ENCODE assay signal across 10 cellular contexts in genomic region chr9:10268500-10269485, GRCh38.
DNase-seq lines count a peak whose midpoint lies in the region; ATAC-seq and TF ChIP-seq lines count a peak whose summit lies in the region.
"Had no signal": no experiment of that assay in that cellular context is flagged by ENCODE, and none has a peak within 500 bp of the region (broad histone marks: within the 10 kb centered on the region; RNA-seq: fewer than 3 reads in every experiment).

No MANE protein-coding gene starts in this region.

- H3K4me1 Mint-ChIP-seq in stimulated activated memory B cell treated with anti-CD40 and anti-IgM and Interleukin-4, amounts not matched to agents 10 μg/mL and 1 μg/mL and 100 μg/mL, for 72 hours, result no peaks in the 10 kb centered on the region

- no peaks in the 10 kb centered on the region for H3K36me3 ChIP-seq in SK-N-SH (replicated peaks in 1 of 2; ENCODE audit: control insufficient read depth in 1 of 2, insufficient read depth in 2 of 2, low read length in 1 of 2)

- no peak overlapping the region for H3K9ac ChIP-seq in SK-N-SH

- no peak overlapping the region for H3K27ac ChIP-seq in SK-N-SH (ENCODE audit: low read depth in 2 of 2, low read length in 1 of 2)
- H3K27ac ChIP-seq: A549, skin epidermis had no signal

- peak; percentile 66 for TF ChIP-seq CTCF in SK-N-SH (IDR thresholded peaks at IDR 0.05)

- no peak overlapping the region; the same call in 1 of the 2 replicates for H3K4me2 ChIP-seq in SK-N-SH
- H3K4me2 ChIP-seq: A549 had no signal

- peak overlapping the region in 1 of 2 experiments; percentile 36; a peak in 1 of 4 replicates for H3K4me3 ChIP-seq in SK-N-SH (ENCODE audit: low read depth in 2 of 2, low read length in 1 of 2)
- H3K4me3 ChIP-seq: A549, skin epidermis had no signal

- TF ChIP-seq RAD21 in SK-N-SH (IDR thresholded peaks at IDR 0.05; ENCODE audit: low read length), result peak; percentile 66

- H3K36me3 Mint-ChIP-seq in stimulated activated memory B cell treated with anti-CD40 and anti-IgM and Interleukin-4, amounts not matched to agents 10 μg/mL and 1 μg/mL and 100 μg/mL, for 72 hours, result no peaks in the 10 kb centered on the region

- intact Hi-C loops in left ventricle myocardium superior (cut with micrococcal nuclease), result loop anchor here (2.0 kb wide), 1 partner anchor 208 kb away; no protein-coding TSS in a partner anchor

- no peak for TF ChIP-seq EP300 in SK-N-SH (IDR thresholded peaks at IDR 0.05; ENCODE audit: borderline replicate concordance in 1 of 2, low read depth in 1 of 2, low read length in 1 of 2)

- no peaks in the 10 kb centered on the region for H4K20me1 ChIP-seq in SK-N-SH (ENCODE audit: insufficient read depth)

- H3K27ac Mint-ChIP-seq in stimulated activated memory B cell treated with anti-CD40 and anti-IgM and Interleukin-4, amounts not matched to agents 10 μg/mL and 1 μg/mL and 100 μg/mL, for 72 hours, result no peak overlapping the region

- no peaks in the 10 kb centered on the region for H3K9me3 ChIP-seq in SK-N-SH
- H3K9me3 ChIP-seq: A549 had no signal

- CTCF ChIA-PET in SK-N-SH (lab: Yijun Ruan, JAX), result interaction anchor here (0.6 to 1.1 kb wide), 9 partner anchors 20 to 270 kb away, joined by 3 to 6 read pairs (median 4); no protein-coding TSS in a partner anchor

- H3K79me2 ChIP-seq in SK-N-SH (ENCODE audit: insufficient read depth), result no peaks in the 10 kb centered on the region

- POLR2A ChIA-PET in SK-N-SH (lab: Yijun Ruan, JAX), result interaction anchor here (0.6 kb wide), 1 partner anchor 20 kb away, joined by 6 read pairs; no protein-coding TSS in a partner anchor

- peak; percentile 47 for DNase-seq in DMS53 (lab: John Stamatoyannopoulos, UW)
- DNase-seq in DMS53 treated with DMSO at 0.1 percent for 48 hours (lab: John Stamatoyannopoulos, UW; ENCODE audit: unreplicated experiment), result no peak
- peak; percentile 51 for DNase-seq in KBM-7
- peak; percentile 31 for DNase-seq in SK-N-SH
- no peak for DNase-seq in left ventricle myocardium superior
- DNase-seq in stimulated activated CD4-positive, alpha-beta T cell treated with anti-CD3 and anti-CD28 coated beads, Interleukin-2, amount 100 ng/mL, for 48 hours, result no peak

- no peak overlapping the region for H3K4me3 Mint-ChIP-seq in stimulated activated memory B cell treated with anti-CD40 and anti-IgM and Interleukin-4, amounts not matched to agents 10 μg/mL and 1 μg/mL and 100 μg/mL, for 72 hours

- ATAC-seq in left ventricle myocardium superior, result peak; percentile 84
- ATAC-seq in stimulated activated memory B cell treated with anti-CD40 and anti-IgM and Interleukin-4, amounts not matched to agents 10 μg/mL and 1 μg/mL and 100 μg/mL, for 72 hours, result no peak
- ATAC-seq in GM19328 (IDR thresholded peaks at IDR 0.05; ENCODE audit: unreplicated experiment), result no peak
- ATAC-seq: A549 had no signal

- H3K4me1 ChIP-seq in SK-N-SH (ENCODE audit: control insufficient read depth in 1 of 2, insufficient read depth in 2 of 2, low read depth in 1 of 2, low read length in 1 of 2), result no peaks in the 10 kb centered on the region
- H3K4me1 ChIP-seq: A549 had no signal

- in situ Hi-C loops in KBM-7 (cut with MboI; ENCODE audit: low pct_unique_long_range_greater_than_20kb, low sequenced_read_pairs), result no loop called here

- H3K27me3 ChIP-seq in SK-N-SH (ENCODE audit: insufficient read depth), result no peaks in the 10 kb centered on the region

- WGBS in SK-N-SH (ENCODE audit: low lambda C conversion rate), result 35% methylated on average over 7 of the region's 8 CpGs

- H2AFZ ChIP-seq in SK-N-SH (ENCODE audit: low read depth), result peak overlapping the region; percentile 62; the same call in 1 of the 2 replicates

- H3F3A ChIP-seq in SK-N-SH (replicated peaks; ENCODE audit: insufficient read depth), result no peaks in the 10 kb centered on the region

- peaks cover 2% of the 10 kb centered on the region for H3K9me3 Mint-ChIP-seq in stimulated activated memory B cell treated with anti-CD40 and anti-IgM and Interleukin-4, amounts not matched to agents 10 μg/mL and 1 μg/mL and 100 μg/mL, for 72 hours

- H3K27me3 Mint-ChIP-seq in stimulated activated memory B cell treated with anti-CD40 and anti-IgM and Interleukin-4, amounts not matched to agents 10 μg/mL and 1 μg/mL and 100 μg/mL, for 72 hours, result no peaks in the 10 kb centered on the region

- no peaks in the 10 kb centered on the region for H3K9me2 ChIP-seq in SK-N-SH

TF ChIP-seq in SK-N-SH, 30 proteins besides CTCF, POLR2A, EP300 and RAD21:
- peak; percentile 40; the same call in 1 of the 2 replicates for TF ChIP-seq NFIC (IDR thresholded peaks at IDR 0.05; ENCODE audit: borderline replicate concordance)
- no peak for TF ChIP-seq SIN3A (IDR thresholded peaks at IDR 0.05; ENCODE audit: borderline replicate concordance, low read depth, low read length)
- TF ChIP-seq SMC3 (IDR thresholded peaks at IDR 0.05; ENCODE audit: low read depth, low read length), result peak; percentile 54

Comparison
In these comparisons a context has a peak if more than half of its experiments do, and no peak if none do; other contexts are left out.
1. DNase-seq: peak in DMS53 (single experiment), KBM-7 (single experiment) and SK-N-SH (single experiment); none in DMS53 treated with DMSO at 0.1 percent for 48 hours (single experiment), left ventricle myocardium superior (single experiment) and stimulated activated CD4-positive, alpha-beta T cell treated with anti-CD3 and anti-CD28 coated beads, Interleukin-2, amount 100 ng/mL, for 48 hours (0 of 2).